Comparison of ENCODE assay signal across 11 cellular contexts in genomic region chr2:161416633-161417427, GRCh38. TPM values are rescaled to one million over a fixed set of nuclear protein-coding genes. Genes with fewer than 3 reads are reported as not detected.
DNase-seq lines count a peak whose midpoint lies in the region; ATAC-seq lines count a peak whose summit lies in the region.
"Had no signal": no experiment of that assay in that cellular context is flagged by ENCODE, and none has a peak within 500 bp of the region (broad histone marks: within the 10 kb centered on the region; RNA-seq: fewer than 3 reads in every experiment).

No MANE protein-coding gene starts in this region.

- DNase-seq in DMS79 treated with DMSO at 0.1 percent for 48 hours (lab: John Stamatoyannopoulos, UW) (peak; percentile 41), astrocyte of the hippocampus (ENCODE audit: low read depth, low spot score) (peak; percentile 19), neuronal stem cell (ENCODE audit: low spot score) (peak; percentile 29), cerebellum (ENCODE audit: low spot score) (no peak), AML-193 (lab: John Stamatoyannopoulos, UW) (no peak)
- DNase-seq: lower lobe of right lung had no signal

- no peak overlapping the region for H3K27ac ChIP-seq in neuronal stem cell (replicated peaks; ENCODE audit: low read length)
- H3K27ac ChIP-seq: lower lobe of right lung had no signal

- H3K4me3 Mint-ChIP-seq in IgD-negative memory B cell = peak overlapping the region; percentile 45 to 92 (median 84)

- peak overlapping the region; percentile 45 for H3K23ac ChIP-seq in neuronal stem cell (ENCODE audit: low read depth, low read length, poor library complexity)

- no peak overlapping the region for H2BK15ac ChIP-seq in neuronal stem cell (ENCODE audit: low read length)

- no peak overlapping the region for H3K9ac ChIP-seq in neuronal stem cell (ENCODE audit: low read depth, low read length, poor library complexity)

- H3K27ac Mint-ChIP-seq in IgD-negative memory B cell = peak overlapping the region; percentile 73 to 91 (median 82)

- no peak overlapping the region for H2AK5ac ChIP-seq in neuronal stem cell (ENCODE audit: low read depth, low read length)

- ATAC-seq in HG03175 (IDR thresholded peaks at IDR 0.05; ENCODE audit: unreplicated experiment) = no peak

- no peak overlapping the region for H3K4ac ChIP-seq in neuronal stem cell (ENCODE audit: low read length)

- no peaks in the 10 kb centered on the region for H3K9me3 Mint-ChIP-seq in IgD-negative memory B cell

- no peaks in the 10 kb centered on the region for H3K9me3 ChIP-seq in neuronal stem cell (replicated peaks in 1 of 2; ENCODE audit: control insufficient read depth in 2 of 2, insufficient read depth in 1 of 2, low read depth in 1 of 2, low read length in 2 of 2)
- H3K9me3 ChIP-seq: lower lobe of right lung had no signal

- H2BK5ac ChIP-seq in neuronal stem cell (ENCODE audit: low read length) = no peak overlapping the region

- H3K36me3 ChIP-seq in neuronal stem cell (replicated peaks in 1 of 2; ENCODE audit: control insufficient read depth in 2 of 2, insufficient read depth in 2 of 2, low read length in 2 of 2) = peaks cover 0 to 1% of the 10 kb centered on the region in 2 donors
- H3K36me3 ChIP-seq: lower lobe of right lung had no signal

- H3K4me2 ChIP-seq in neuronal stem cell (ENCODE audit: insufficient read depth, low read length, poor library complexity, severe bottlenecking) = no peak overlapping the region

- H4K8ac ChIP-seq in neuronal stem cell (ENCODE audit: low read depth, low read length) = no peak overlapping the region

- H3K4me1 ChIP-seq in neuronal stem cell (ENCODE audit: control insufficient read depth in 2 of 2, insufficient read depth in 1 of 2, low read depth in 1 of 2, low read length in 2 of 2) = peaks cover 6 to 14% of the 10 kb centered on the region in 2 donors

- H3K4me3 ChIP-seq in neuronal stem cell (ENCODE audit: low read length in 2 of 2) = peak overlapping the region in 1 of 2 donors; percentile 14
- H3K4me3 ChIP-seq: lower lobe of right lung had no signal

- H3K27me3 ChIP-seq in neuronal stem cell (ENCODE audit: control insufficient read depth in 3 of 3, insufficient read depth in 3 of 3, low read depth in 1 of 3, low read length in 3 of 3) = peaks cover 31 to 90% (median 85%) of the 10 kb centered on the region in 3 experiments

- no CpG with 5 or more reads among the region's 44 CpGs for WGBS in neuronal stem cell (ENCODE audit: extremely low coverage in 2 of 2, insufficient read length in 2 of 2, insufficient replicate concordance in 1 of 2), 2 donors

- no peak overlapping the region for H4K91ac ChIP-seq in neuronal stem cell (ENCODE audit: low read depth, low read length, poor library complexity)

- peaks cover 27 to 55% (median 36%) of the 10 kb centered on the region in 3 donors for H3K4me1 Mint-ChIP-seq in IgD-negative memory B cell

- peak overlapping the region; percentile 9 for H3K18ac ChIP-seq in neuronal stem cell (ENCODE audit: low read length)

- no peaks in the 10 kb centered on the region for H3K79me1 ChIP-seq in neuronal stem cell (ENCODE audit: low read depth, low read length)

- peaks cover 3% of the 10 kb centered on the region for H3K36me3 Mint-ChIP-seq in IgD-negative memory B cell

- H2BK12ac ChIP-seq in neuronal stem cell (ENCODE audit: low read length) = no peak overlapping the region

- peaks cover 59% of the 10 kb centered on the region for H3K27me3 Mint-ChIP-seq in IgD-negative memory B cell

- peak overlapping the region; percentile 38 for H2AFZ ChIP-seq in neuronal stem cell (ENCODE audit: low read length)

- no peak overlapping the region for H2BK120ac ChIP-seq in neuronal stem cell (ENCODE audit: low read depth, low read length)

- H3K14ac ChIP-seq in neuronal stem cell (ENCODE audit: low read length) = no peak overlapping the region

RNA-seq across cellular contexts. Expression of gene TBR1, which starts 0.7 kb away (rescaled TPM):
- not detected for polyA plus RNA-seq in IgD-negative memory B cell
- polyA plus RNA-seq in neuronal stem cell (2013, experiment 1 of 2) = 0.01 TPM
- polyA plus RNA-seq in neuronal stem cell (2013, experiment 2 of 2) = 0.01 TPM
- 0.64 TPM for total RNA-seq in cerebellum
- total RNA-seq: epithelial cell of proximal tubule, lower lobe of right lung, SK-MEL-5, subcutaneous adipose tissue had no signal

Comparison
In these comparisons a context has a peak if more than half of its experiments do, and no peak if none do; other contexts are left out.
1. DNase-seq: peak in DMS79 treated with DMSO at 0.1 percent for 48 hours (single experiment), astrocyte of the hippocampus (single experiment) and neuronal stem cell (single experiment); none in cerebellum (single experiment) and AML-193 (0 of 2).